Comparison of ENCODE assay signal across 1 cellular context in the genomic region with DNA sequence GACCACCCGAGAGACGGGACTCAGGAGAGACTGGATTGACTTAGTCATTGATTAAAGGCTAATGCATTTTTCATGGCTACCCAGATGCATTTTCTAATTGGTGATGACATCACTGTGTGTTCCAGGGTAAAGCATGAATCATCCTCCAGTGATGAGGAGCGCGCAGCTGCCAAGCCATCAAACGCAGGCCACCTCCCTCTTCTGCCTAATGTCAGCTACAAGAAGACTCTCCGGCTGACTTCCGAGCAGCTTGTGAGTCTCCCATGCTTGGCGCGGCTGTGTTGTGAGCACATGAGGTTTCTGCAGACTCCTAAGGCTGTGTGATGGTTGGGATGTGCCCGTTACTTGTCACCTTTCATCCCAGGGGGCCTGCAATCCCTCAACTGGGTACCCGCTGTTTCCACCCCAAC.
TF ChIP-seq lines count a peak whose summit lies in the region.

No MANE protein-coding gene starts in this region.

TF ChIP-seq in GM23338, 12 proteins besides CTCF, POLR2A, EP300 and RAD21 (continued from another document):
- TF ChIP-seq, protein P1, sequence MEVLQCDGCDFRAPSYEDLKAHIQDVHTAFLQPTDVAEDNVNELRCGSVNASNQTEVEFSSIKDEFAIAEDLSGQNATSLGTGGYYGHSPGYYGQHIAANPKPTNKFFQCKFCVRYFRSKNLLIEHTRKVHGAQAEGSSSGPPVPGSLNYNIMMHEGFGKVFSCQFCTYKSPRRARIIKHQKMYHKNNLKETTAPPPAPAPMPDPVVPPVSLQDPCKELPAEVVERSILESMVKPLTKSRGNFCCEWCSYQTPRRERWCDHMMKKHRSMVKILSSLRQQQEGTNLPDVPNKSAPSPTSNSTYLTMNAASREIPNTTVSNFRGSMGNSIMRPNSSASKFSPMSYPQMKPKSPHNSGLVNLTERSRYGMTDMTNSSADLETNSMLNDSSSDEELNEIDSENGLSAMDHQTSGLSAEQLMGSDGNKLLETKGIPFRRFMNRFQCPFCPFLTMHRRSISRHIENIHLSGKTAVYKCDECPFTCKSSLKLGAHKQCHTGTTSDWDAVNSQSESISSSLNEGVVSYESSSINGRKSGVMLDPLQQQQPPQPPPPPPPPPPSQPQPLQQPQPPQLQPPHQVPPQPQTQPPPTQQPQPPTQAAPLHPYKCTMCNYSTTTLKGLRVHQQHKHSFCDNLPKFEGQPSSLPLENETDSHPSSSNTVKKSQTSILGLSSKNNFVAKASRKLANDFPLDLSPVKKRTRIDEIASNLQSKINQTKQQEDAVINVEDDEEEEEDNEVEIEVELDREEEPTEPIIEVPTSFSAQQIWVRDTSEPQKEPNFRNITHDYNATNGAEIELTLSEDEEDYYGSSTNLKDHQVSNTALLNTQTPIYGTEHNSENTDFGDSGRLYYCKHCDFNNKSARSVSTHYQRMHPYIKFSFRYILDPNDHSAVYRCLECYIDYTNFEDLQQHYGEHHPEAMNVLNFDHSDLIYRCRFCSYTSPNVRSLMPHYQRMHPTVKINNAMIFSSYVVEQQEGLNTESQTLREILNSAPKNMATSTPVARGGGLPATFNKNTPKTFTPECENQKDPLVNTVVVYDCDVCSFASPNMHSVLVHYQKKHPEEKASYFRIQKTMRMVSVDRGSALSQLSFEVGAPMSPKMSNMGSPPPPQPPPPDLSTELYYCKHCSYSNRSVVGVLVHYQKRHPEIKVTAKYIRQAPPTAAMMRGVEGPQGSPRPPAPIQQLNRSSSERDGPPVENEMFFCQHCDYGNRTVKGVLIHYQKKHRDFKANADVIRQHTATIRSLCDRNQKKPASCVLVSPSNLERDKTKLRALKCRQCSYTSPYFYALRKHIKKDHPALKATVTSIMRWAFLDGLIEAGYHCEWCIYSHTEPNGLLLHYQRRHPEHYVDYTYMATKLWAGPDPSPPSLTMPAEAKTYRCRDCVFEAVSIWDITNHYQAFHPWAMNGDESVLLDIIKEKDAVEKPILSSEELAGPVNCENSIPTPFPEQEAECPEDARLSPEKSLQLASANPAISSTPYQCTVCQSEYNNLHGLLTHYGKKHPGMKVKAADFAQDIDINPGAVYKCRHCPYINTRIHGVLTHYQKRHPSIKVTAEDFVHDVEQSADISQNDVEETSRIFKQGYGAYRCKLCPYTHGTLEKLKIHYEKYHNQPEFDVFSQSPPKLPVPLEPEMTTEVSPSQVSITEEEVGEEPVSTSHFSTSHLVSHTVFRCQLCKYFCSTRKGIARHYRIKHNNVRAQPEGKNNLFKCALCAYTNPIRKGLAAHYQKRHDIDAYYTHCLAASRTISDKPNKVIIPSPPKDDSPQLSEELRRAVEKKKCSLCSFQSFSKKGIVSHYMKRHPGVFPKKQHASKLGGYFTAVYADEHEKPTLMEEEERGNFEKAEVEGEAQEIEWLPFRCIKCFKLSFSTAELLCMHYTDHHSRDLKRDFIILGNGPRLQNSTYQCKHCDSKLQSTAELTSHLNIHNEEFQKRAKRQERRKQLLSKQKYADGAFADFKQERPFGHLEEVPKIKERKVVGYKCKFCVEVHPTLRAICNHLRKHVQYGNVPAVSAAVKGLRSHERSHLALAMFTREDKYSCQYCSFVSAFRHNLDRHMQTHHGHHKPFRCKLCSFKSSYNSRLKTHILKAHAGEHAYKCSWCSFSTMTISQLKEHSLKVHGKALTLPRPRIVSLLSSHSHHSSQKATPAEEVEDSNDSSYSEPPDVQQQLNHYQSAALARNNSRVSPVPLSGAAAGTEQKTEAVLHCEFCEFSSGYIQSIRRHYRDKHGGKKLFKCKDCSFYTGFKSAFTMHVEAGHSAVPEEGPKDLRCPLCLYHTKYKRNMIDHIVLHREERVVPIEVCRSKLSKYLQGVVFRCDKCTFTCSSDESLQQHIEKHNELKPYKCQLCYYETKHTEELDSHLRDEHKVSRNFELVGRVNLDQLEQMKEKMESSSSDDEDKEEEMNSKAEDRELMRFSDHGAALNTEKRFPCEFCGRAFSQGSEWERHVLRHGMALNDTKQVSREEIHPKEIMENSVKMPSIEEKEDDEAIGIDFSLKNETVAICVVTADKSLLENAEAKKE (CRISPR knock-in tag; IDR thresholded peaks at IDR 0.05), result no peak
- TF ChIP-seq JUNB (IDR thresholded peaks at IDR 0.05; ENCODE audit: unreplicated experiment), result no peak
- TF ChIP-seq, protein P2, sequence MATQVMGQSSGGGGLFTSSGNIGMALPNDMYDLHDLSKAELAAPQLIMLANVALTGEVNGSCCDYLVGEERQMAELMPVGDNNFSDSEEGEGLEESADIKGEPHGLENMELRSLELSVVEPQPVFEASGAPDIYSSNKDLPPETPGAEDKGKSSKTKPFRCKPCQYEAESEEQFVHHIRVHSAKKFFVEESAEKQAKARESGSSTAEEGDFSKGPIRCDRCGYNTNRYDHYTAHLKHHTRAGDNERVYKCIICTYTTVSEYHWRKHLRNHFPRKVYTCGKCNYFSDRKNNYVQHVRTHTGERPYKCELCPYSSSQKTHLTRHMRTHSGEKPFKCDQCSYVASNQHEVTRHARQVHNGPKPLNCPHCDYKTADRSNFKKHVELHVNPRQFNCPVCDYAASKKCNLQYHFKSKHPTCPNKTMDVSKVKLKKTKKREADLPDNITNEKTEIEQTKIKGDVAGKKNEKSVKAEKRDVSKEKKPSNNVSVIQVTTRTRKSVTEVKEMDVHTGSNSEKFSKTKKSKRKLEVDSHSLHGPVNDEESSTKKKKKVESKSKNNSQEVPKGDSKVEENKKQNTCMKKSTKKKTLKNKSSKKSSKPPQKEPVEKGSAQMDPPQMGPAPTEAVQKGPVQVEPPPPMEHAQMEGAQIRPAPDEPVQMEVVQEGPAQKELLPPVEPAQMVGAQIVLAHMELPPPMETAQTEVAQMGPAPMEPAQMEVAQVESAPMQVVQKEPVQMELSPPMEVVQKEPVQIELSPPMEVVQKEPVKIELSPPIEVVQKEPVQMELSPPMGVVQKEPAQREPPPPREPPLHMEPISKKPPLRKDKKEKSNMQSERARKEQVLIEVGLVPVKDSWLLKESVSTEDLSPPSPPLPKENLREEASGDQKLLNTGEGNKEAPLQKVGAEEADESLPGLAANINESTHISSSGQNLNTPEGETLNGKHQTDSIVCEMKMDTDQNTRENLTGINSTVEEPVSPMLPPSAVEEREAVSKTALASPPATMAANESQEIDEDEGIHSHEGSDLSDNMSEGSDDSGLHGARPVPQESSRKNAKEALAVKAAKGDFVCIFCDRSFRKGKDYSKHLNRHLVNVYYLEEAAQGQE (IDR thresholded peaks at IDR 0.05; ENCODE audit: unreplicated experiment), result no peak
